ENCODE assay signal across 9 cellular contexts in the genomic region with DNA sequence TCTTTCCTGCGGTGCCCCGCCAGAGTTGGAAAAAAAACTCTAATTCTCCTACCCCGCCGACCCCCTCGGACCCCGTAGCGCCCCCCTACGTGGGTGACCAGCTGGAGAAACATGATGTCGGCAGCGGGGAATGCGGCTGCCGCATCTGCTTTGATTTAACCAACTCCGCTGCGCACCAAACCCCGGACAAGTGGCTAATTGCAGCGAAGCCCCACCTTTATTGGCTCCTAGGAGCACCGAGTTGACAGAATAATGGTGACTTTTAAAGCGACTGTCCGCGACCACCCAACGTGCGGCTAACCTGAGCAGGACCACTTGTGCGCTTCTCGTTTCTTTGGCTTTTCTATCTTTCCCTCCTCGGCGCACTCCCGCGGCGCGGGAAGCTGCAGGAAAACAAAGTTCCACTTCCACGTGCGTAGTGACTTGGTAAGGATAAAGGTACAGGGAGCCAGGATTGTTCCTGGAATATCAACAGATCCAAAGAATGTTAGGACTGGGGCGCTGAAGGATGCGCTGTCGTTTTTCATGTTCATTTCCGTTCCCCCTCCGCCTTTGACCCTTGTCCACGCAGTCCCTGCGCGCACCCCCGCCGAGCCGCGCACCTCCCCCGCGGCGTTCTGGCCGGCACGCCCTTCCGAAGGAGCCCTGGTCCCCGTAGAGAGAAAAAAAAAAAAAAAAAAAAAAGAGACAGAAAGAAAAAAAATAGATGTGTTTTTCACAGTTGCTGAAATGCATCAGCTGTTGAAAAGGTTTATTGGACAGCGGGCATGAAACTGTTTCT. TPM values are rescaled to one million over a fixed set of nuclear protein-coding genes. Genes with fewer than 3 reads are reported as not detected.
DNase-seq lines count a peak whose midpoint lies in the region; ATAC-seq and TF ChIP-seq lines count a peak whose summit lies in the region.
"Had no signal": no experiment of that assay in that cellular context is flagged by ENCODE, and none has a peak within 500 bp of the region (broad histone marks: within the 10 kb centered on the region; RNA-seq: fewer than 3 reads in every experiment).

No MANE protein-coding gene starts in this region.

- H3K27ac Mint-ChIP-seq in activated CD4-positive, alpha-beta memory T cell treated with anti-CD3 and anti-CD28 coated beads for 36 hours = no peak overlapping the region

- H3K4me3 Mint-ChIP-seq in activated CD4-positive, alpha-beta memory T cell treated with anti-CD3 and anti-CD28 coated beads for 36 hours = no peak overlapping the region

- H3K27me3 Mint-ChIP-seq in activated CD4-positive, alpha-beta memory T cell treated with anti-CD3 and anti-CD28 coated beads for 36 hours = peaks cover 52% of the 10 kb centered on the region

- DNase-seq in cardiac muscle cell (ENCODE audit: low read depth in 1 of 2, low spot score in 1 of 2) = peak in 1 of 2 donors; percentile 16
- DNase-seq in Right ventricle myocardium superior = no peak
- peak; percentile 12 for DNase-seq in activated CD4-positive, alpha-beta memory T cell treated with anti-CD3 and anti-CD28 coated beads for 36 hours
- peak; percentile 84 for DNase-seq in spleen
- no peak for DNase-seq in amniotic stem cell (lab: John Stamatoyannopoulos, UW)
- no peak for DNase-seq in kidney tubule cell (ENCODE audit: low spot score)

- TF ChIP-seq POLR2A in spleen (IDR thresholded peaks at IDR 0.05) = no peak

- ATAC-seq in Right ventricle myocardium superior (ENCODE audit: poor library complexity) (no peak), HG02973 (IDR thresholded peaks at IDR 0.05; ENCODE audit: unreplicated experiment) (peak; percentile 21)

- H3K27me3 ChIP-seq in cardiac muscle cell = peaks cover 70% of the 10 kb centered on the region
- peaks cover 48% of the 10 kb centered on the region for H3K27me3 ChIP-seq in iPS-15b (ENCODE audit: control insufficient read depth, insufficient read depth, low read length)
- peaks cover 0 to 64% (median 52%) of the 10 kb centered on the region in 7 donors for H3K27me3 ChIP-seq in spleen (replicated peaks in 1 of 7)

- H3K4me3 ChIP-seq in cardiac muscle cell (peak overlapping the region; percentile 18), iPS-15b (ENCODE audit: low read depth, low read length) (peak overlapping the region; percentile 73), spleen (peak overlapping the region; percentile 39 to 76 (median 49))

- peaks cover 21% of the 10 kb centered on the region for H3K4me1 Mint-ChIP-seq in activated CD4-positive, alpha-beta memory T cell treated with anti-CD3 and anti-CD28 coated beads for 36 hours (ENCODE audit: low read depth)

- H3K4me1 ChIP-seq in cardiac muscle cell (ENCODE audit: low read depth) (no peaks in the 10 kb centered on the region), iPS-15b (ENCODE audit: control insufficient read depth, insufficient read depth, low read length) (no peaks in the 10 kb centered on the region), spleen (peaks cover 5 to 33% (median 23%) of the 10 kb centered on the region in 6 donors)

- H3K9me3 ChIP-seq in cardiac muscle cell (ENCODE audit: low read depth) (no peaks in the 10 kb centered on the region), iPS-15b (ENCODE audit: control insufficient read depth, insufficient read depth, low read length) (no peaks in the 10 kb centered on the region), spleen (no peaks in the 10 kb centered on the region)

- no peaks in the 10 kb centered on the region for H3K36me3 Mint-ChIP-seq in activated CD4-positive, alpha-beta memory T cell treated with anti-CD3 and anti-CD28 coated beads for 36 hours

- H3K36me3 ChIP-seq in cardiac muscle cell (no peaks in the 10 kb centered on the region), iPS-15b (ENCODE audit: control insufficient read depth, insufficient read depth, low read length) (no peaks in the 10 kb centered on the region), spleen (no peaks in the 10 kb centered on the region)

- intact Hi-C loops in Right ventricle myocardium superior (cut with DNase I) = no loop called here
- intact Hi-C loops in activated CD4-positive, alpha-beta memory T cell treated with anti-CD3 and anti-CD28 coated beads for 36 hours (cut with micrococcal nuclease) = loop anchor here (10.0 kb wide), 2 partner anchors 195 to 345 kb away; a partner anchor contains a TSS
- intact Hi-C loops in spleen (cut with DNase I; ENCODE audit: low total_unique reads) = no loop called here

- POLR2A ChIA-PET in activated CD4-positive, alpha-beta memory T cell treated with anti-CD3 and anti-CD28 coated beads for 36 hours (lab: Charles Lee) = no interaction called here

- TF ChIP-seq CTCF in cardiac muscle cell (IDR thresholded peaks at IDR 0.05; ENCODE audit: low read depth, low read length) (no peak), spleen (IDR thresholded peaks at IDR 0.05 in 8 of 11, conservative IDR thresholded peaks at IDR 0.05 in 3 of 11) (no peak)

- CTCF ChIA-PET in activated CD4-positive, alpha-beta memory T cell treated with anti-CD3 and anti-CD28 coated beads for 36 hours (lab: Charles Lee) = interaction anchor here (0.6 to 1.3 kb wide), 6 partner anchors 35 to 360 kb away, joined by 3 to 8 read pairs (median 3); no protein-coding TSS in a partner anchor

- 2 to 3% (median 2%) methylated on average over 48 to 52 of the region's 52 CpGs for WGBS in spleen, 5 donors

- no peak overlapping the region for H3K9ac ChIP-seq in iPS-15b (ENCODE audit: low read depth, low read length)

- no peak overlapping the region for H3K27ac ChIP-seq in cardiac muscle cell
- peak overlapping the region in 5 of 8 donors; percentile 33 to 64 (median 51) for H3K27ac ChIP-seq in spleen

- no peaks in the 10 kb centered on the region for H3K9me3 Mint-ChIP-seq in activated CD4-positive, alpha-beta memory T cell treated with anti-CD3 and anti-CD28 coated beads for 36 hours

RNA-seq across cellular contexts. Expression of a gene that starts 1.4 kb away (rescaled TPM):
- total RNA-seq in cardiac muscle cell (not detected in 2 replicates), Right ventricle myocardium superior (not detected), spleen (1 to 10 TPM in 3 of 7 donors, under 1 TPM in 4; 0.39 to 3.2 (median 0.95) TPM)
- polyA plus RNA-seq in cardiac muscle cell (0.22 TPM in 1 of 2 replicates, not detected in the other), spleen (1 to 10 TPM in 1 of 3 donors, under 1 TPM in 2; 0.33 to 1.4 (median 0.96) TPM)
- not detected for total RNA-seq in activated CD4-positive, alpha-beta memory T cell treated with anti-CD3 and anti-CD28 coated beads for 36 hours
- polyA plus RNA-seq: adipose tissue had no signal

Comparison
In these comparisons a context has a peak if more than half of its experiments do, and no peak if none do; other contexts are left out.
1. DNase-seq: peak in activated CD4-positive, alpha-beta memory T cell treated with anti-CD3 and anti-CD28 coated beads for 36 hours (single experiment) and spleen (single experiment); none in Right ventricle myocardium superior (single experiment), amniotic stem cell (single experiment) and kidney tubule cell (single experiment).
2. H3K4me3 ChIP-seq: peak in every context shown above with its lines; median percentile 73 in iPS-15b; 49 in spleen; 18 in cardiac muscle cell.